In the genomic region with DNA sequence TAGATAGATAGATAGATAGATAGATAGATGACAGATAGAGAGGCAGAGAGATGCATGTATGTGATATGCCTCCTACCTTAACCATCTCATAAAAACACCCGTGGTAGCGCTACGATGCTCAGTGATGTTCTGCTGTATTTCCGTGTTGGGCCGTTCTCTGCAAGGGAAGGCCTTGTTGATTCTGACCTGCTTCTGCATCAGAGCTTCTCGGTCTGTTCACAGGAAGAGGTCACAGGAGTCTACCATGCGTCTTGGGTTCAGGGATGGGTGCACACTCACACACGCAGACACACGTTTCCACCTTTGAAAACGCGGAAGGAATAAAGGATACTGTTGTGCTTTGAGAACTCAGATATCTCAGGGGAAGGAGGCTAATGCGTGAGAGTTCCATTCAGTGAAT, we compare ENCODE assay signal across 9 cellular contexts.
"Had no signal": no experiment of that assay in that cellular context is flagged by ENCODE, and none has a peak within 500 bp of the region (broad histone marks: within the 10 kb centered on the region; RNA-seq: fewer than 3 reads in every experiment).

No MANE protein-coding gene starts in this region.

- ATAC-seq: HepG2 had no signal

- H2AFZ ChIP-seq: GM23248 had no signal

- H3K36me3 Mint-ChIP-seq: IgD-negative memory B cell had no signal

- H3K4me3 ChIP-seq: GM23248 had no signal

- H3K4me1 Mint-ChIP-seq: IgD-negative memory B cell had no signal

- FAIRE-seq: H54, HepG2 had no signal

- H3K27ac ChIP-seq: GM23248, HL-60 had no signal

- H3K27me3 Mint-ChIP-seq: IgD-negative memory B cell had no signal

- H3K4me3 Mint-ChIP-seq: H9, IgD-negative memory B cell had no signal

- H3K27ac Mint-ChIP-seq: IgD-negative memory B cell had no signal

- H3K9ac ChIP-seq: GM23248 had no signal

- DNase-seq: GM23248, GOT3, HCEC 1CT, KBM-7 had no signal
